1 cellular context compared by ENCODE assay signal in genomic region chr1:205972491-205973168, GRCh38.
A peak's percentile ranks its signal among the peaks of the same experiment; 100 is the strongest.
TF ChIP-seq lines count a peak whose summit lies in the region.

No MANE protein-coding gene starts in this region.

TF ChIP-seq in HepG2, 621 proteins besides CTCF, POLR2A, EP300 and RAD21:
- TF ChIP-seq HNRNPL (IDR thresholded peaks at IDR 0.05; ENCODE audit: low read depth, low read length) (0 out of 2 replicates have a peak, but pooled peaks have one; percentile 18), ZNF646 (CRISPR knock-in tag; IDR thresholded peaks at IDR 0.05) (peak; percentile 84; the same call in 1 of the 2 replicates), NFE2L2 (IDR thresholded peaks at IDR 0.05; ENCODE audit: low read length) (no peak)
TF ChIP-seq in HepG2: peak in this region for 2.
